ENCODE assay signal across 8 cellular contexts in the genomic region with DNA sequence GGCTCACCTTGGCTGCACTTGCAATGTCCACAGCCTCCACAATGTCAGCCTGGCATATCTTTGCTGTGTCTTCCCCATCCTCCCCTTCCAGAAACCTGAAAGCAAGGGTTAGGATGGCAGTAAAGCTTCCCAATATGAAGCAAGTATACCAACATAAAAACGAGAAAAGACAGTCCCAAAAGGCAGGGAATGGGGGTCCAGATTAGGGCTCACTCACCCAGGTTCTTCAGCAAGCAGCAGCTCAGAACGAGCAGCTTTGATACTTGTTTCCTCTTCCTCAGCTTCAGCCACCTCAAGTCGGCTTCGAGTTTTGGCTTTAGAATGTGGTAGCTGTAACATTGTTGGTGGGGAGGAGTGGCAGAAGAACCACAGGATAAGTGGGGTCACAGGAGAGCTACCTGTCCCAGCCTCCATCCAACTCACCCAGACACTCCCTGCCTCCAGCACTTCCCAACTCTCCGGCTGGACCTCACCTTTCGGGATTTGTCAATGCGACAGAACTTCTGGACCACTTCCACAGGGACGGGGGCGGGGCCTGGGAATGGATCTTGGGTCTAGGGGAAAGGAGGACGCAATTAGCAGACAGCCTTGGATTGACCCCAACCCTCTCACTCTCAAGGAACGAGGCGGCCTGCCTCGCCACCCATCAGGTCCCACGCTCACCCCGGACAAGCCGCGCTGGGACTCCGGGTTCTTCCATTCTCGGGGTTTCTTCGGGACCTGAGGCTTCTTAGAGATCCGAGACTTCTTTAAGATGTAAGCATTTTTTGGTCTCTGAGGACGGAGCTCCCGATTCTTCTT. TPM values are rescaled to one million over a fixed set of nuclear protein-coding genes. Genes with fewer than 3 reads are reported as not detected.
DNase-seq lines count a peak whose midpoint lies in the region; ATAC-seq and TF ChIP-seq lines count a peak whose summit lies in the region.

No MANE protein-coding gene starts in this region.

- H3K4me1 Mint-ChIP-seq in progenitor cell of endocrine pancreas (ENCODE audit: low read depth): peaks cover 25% of the 10 kb centered on the region

- peak overlapping the region; percentile 98 for H2AFZ ChIP-seq in PC-3 (ENCODE audit: low read length)

- intact Hi-C loops in PC-3 (cut with micrococcal nuclease): no loop called here
- intact Hi-C loops in head of caudate nucleus (cut with DNase I): no loop called here

- CTCF ChIA-PET in PC-3 (lab: Charles Lee): no interaction called here

- ATAC-seq in PC-3 (no peak), GM18870 (IDR thresholded peaks at IDR 0.05; ENCODE audit: unreplicated experiment) (no peak)

- POLR2A ChIA-PET in PC-3 (lab: Charles Lee; ENCODE audit: unreplicated experiment): interaction anchor here (1.1 to 1.5 kb wide), 2 partner anchors 11 to 16 kb away, joined by 4 to 7 read pairs; partner anchors contain the start of genes RPS18 and VPS52

- H3K27ac ChIP-seq in PC-3 (ENCODE audit: low read length): peak overlapping the region; percentile 6

- H3K27ac Mint-ChIP-seq in progenitor cell of endocrine pancreas: peak overlapping the region; percentile 95

- peaks cover 10% of the 10 kb centered on the region for H3K36me3 Mint-ChIP-seq in progenitor cell of endocrine pancreas (ENCODE audit: insufficient read depth)

- DNase-seq in GM06990 (ENCODE audit: extremely low read depth, insufficient read length) (no peak), PC-3 (no peak), epithelial cell of proximal tubule (ENCODE audit: low read depth) (no peak), progenitor cell of endocrine pancreas (ENCODE audit: low spot score, unreplicated experiment) (no peak), iPS-NIHi7 (ENCODE audit: extremely low spot score) (no peak), head of caudate nucleus (no peak), GM19240 (ENCODE audit: insufficient read length, low spot score) (no peak)

- H3K4me1 ChIP-seq in PC-3 (ENCODE audit: insufficient read depth, low read length): peaks cover 17% of the 10 kb centered on the region

- H3K9me2 ChIP-seq in PC-3 (replicated peaks; ENCODE audit: low read length): no peaks in the 10 kb centered on the region

- peaks cover 52% of the 10 kb centered on the region for H3K79me2 ChIP-seq in PC-3 (ENCODE audit: low read length)

- TF ChIP-seq CTCF in GM06990 (IDR thresholded peaks at IDR 0.05; ENCODE audit: insufficient read depth, low read length, poor library complexity, severe bottlenecking) (no peak), PC-3 (conservative IDR thresholded peaks at IDR 0.05; ENCODE audit: low read depth, low read length) (no peak), epithelial cell of proximal tubule (conservative IDR thresholded peaks at IDR 0.05; ENCODE audit: low read depth, low read length) (no peak), progenitor cell of endocrine pancreas (IDR thresholded peaks at IDR 0.05; ENCODE audit: unreplicated experiment) (no peak)

- H3K36me3 ChIP-seq in GM06990 (ENCODE audit: control insufficient read depth, insufficient read depth, low read length): peaks cover 20% of the 10 kb centered on the region
- peaks cover 42% of the 10 kb centered on the region for H3K36me3 ChIP-seq in PC-3 (ENCODE audit: low read depth, low read length)

- H3K9me3 ChIP-seq in PC-3 (ENCODE audit: low read length): no peaks in the 10 kb centered on the region

- peak overlapping the region; percentile 98 for H3K4me2 ChIP-seq in PC-3 (ENCODE audit: low read length)

- no peaks in the 10 kb centered on the region for H4K20me1 ChIP-seq in PC-3 (ENCODE audit: low read length)

- H3K9me3 Mint-ChIP-seq in progenitor cell of endocrine pancreas (ENCODE audit: low read depth): no peaks in the 10 kb centered on the region

- H3K9ac ChIP-seq in PC-3 (ENCODE audit: low read length): peak overlapping the region; percentile 91

- no peaks in the 10 kb centered on the region for H3K27me3 Mint-ChIP-seq in progenitor cell of endocrine pancreas

- peak overlapping the region; percentile 93 for H3K4me3 ChIP-seq in GM06990 (replicated peaks; ENCODE audit: low read depth, low read length)
- peak overlapping the region; percentile 97 for H3K4me3 ChIP-seq in PC-3 (ENCODE audit: low read length)
- H3K4me3 ChIP-seq in epithelial cell of proximal tubule (ENCODE audit: low read depth, low read length): peak overlapping the region; percentile 81

- TSS peak; percentile 68 for BruUV-seq in PC-3 (replicated peaks; lab: Mats Ljungman, UMichigan)

- H3K4me3 Mint-ChIP-seq in progenitor cell of endocrine pancreas (ENCODE audit: low read depth): peak overlapping the region; percentile 97

- H3F3A ChIP-seq in PC-3 (ENCODE audit: low read length, unreplicated experiment): no peaks in the 10 kb centered on the region

- H3K27me3 ChIP-seq in GM06990 (replicated peaks; ENCODE audit: control insufficient read depth, insufficient read depth, low read length) (no peaks in the 10 kb centered on the region), PC-3 (ENCODE audit: low read length) (no peaks in the 10 kb centered on the region)

RNA-seq across cellular contexts. Expression of gene WDR46, which starts 0.7 kb away (rescaled TPM):
- total RNA-seq in PC-3 (2014; rRNA removed) (104 and 146 TPM in 2 replicates), epithelial cell of proximal tubule (67.9 and 116 TPM in 2 replicates), progenitor cell of endocrine pancreas (47.5 and 53.4 TPM in 2 replicates)

RNA-seq across cellular contexts. Expression of gene PFDN6, which starts 1.1 kb away (rescaled TPM):
- 153 and 181 TPM in 2 replicates for total RNA-seq in PC-3 (2014; rRNA removed)
- 55.8 and 69.3 TPM in 2 replicates for total RNA-seq in epithelial cell of proximal tubule
- total RNA-seq in progenitor cell of endocrine pancreas: 46.1 and 52.1 TPM in 2 replicates

RNA-seq across cellular contexts. Expression of gene RGL2, which starts 10.4 kb away (rescaled TPM):
- total RNA-seq in PC-3 (2014; rRNA removed): 34.9 and 37.0 TPM in 2 replicates
- 34.0 and 46.8 TPM in 2 replicates for total RNA-seq in epithelial cell of proximal tubule
- 175 and 196 TPM in 2 replicates for total RNA-seq in progenitor cell of endocrine pancreas

RNA-seq across cellular contexts. Expression of gene B3GALT4, which starts 11.4 kb away (rescaled TPM):
- total RNA-seq in PC-3 (2014; rRNA removed): 7.9 and 8.4 TPM in 2 replicates
- total RNA-seq in epithelial cell of proximal tubule: 4.6 and 7.0 TPM in 2 replicates
- 5.3 and 5.7 TPM in 2 replicates for total RNA-seq in progenitor cell of endocrine pancreas

RNA-seq across cellular contexts. Expression of gene RPS18, which starts 16.5 kb away (rescaled TPM):
- 2,873 and 3,161 TPM in 2 replicates for total RNA-seq in PC-3 (2014; rRNA removed)
- total RNA-seq in epithelial cell of proximal tubule: 2,737 and 3,799 TPM in 2 replicates
- total RNA-seq in progenitor cell of endocrine pancreas: 1,974 and 2,131 TPM in 2 replicates
